In genomic region chr3:30751610-30752299, GRCh38 we compare ENCODE assay signal across 9 cellular contexts.
DNase-seq lines count a peak whose midpoint lies in the region; ATAC-seq and TF ChIP-seq lines count a peak whose summit lies in the region.
"Had no signal": no experiment of that assay in that cellular context is flagged by ENCODE, and none has a peak within 500 bp of the region (broad histone marks: within the 10 kb centered on the region; RNA-seq: fewer than 3 reads in every experiment).

No MANE protein-coding gene starts in this region.

- POLR2A ChIA-PET in BJ (lab: Charles Lee): no interaction called here

- TF ChIP-seq CTCF in BJ (IDR thresholded peaks at IDR 0.05; ENCODE audit: insufficient read depth, low read depth, low read length) (peak; percentile 49), foreskin fibroblast (IDR thresholded peaks at IDR 0.05; ENCODE audit: low read depth, low read length) (peak; percentile 42)

- peak; percentile 45 for ATAC-seq in GM19397 (IDR thresholded peaks at IDR 0.05; ENCODE audit: unreplicated experiment)
- no peak for ATAC-seq in HG03025 (IDR thresholded peaks at IDR 0.05; ENCODE audit: low FRiP score, unreplicated experiment)

- CTCF ChIA-PET in BJ (lab: Yijun Ruan, JAX): interaction anchor here (0.6 to 3.7 kb wide), 11 partner anchors 9 to 741 kb away, joined by 3 to 29 read pairs (median 5); no protein-coding TSS in a partner anchor

- DNase-seq in BJ (ENCODE audit: low read depth) (no peak), MV-4-11 (lab: John Stamatoyannopoulos, UW) (peak; percentile 45), activated T-cell treated with anti-CD3 and anti-CD28 coated beads for 1 hour (ENCODE audit: low read depth) (peak; percentile 48), foreskin fibroblast (peak; percentile 31 to 73), NCI-H1105 (lab: John Stamatoyannopoulos, UW) (no peak)
- DNase-seq in stimulated activated CD4-positive, alpha-beta T cell treated with anti-CD3 and anti-CD28 coated beads, Interleukin-12 subunit alpha, Interleukin-12 subunit beta, amount 100 ng/mL, for 48 hours (ENCODE audit: low read depth in 2 of 3, low spot score in 1 of 3): peak; percentile 27 to 50 (median 44)

- H3K36me3 ChIP-seq in BJ (ENCODE audit: control insufficient read depth, insufficient read depth, low read length): no peaks in the 10 kb centered on the region
- H3K36me3 ChIP-seq: neutrophil had no signal

- H3K27me3 ChIP-seq in BJ (ENCODE audit: control insufficient read depth, insufficient read depth, low read length): no peaks in the 10 kb centered on the region
- H3K27me3 ChIP-seq: neutrophil had no signal

- H3K4me3 ChIP-seq in BJ (ENCODE audit: low read depth, low read length) (no peak overlapping the region), foreskin fibroblast (ENCODE audit: low read depth in 1 of 2, low read length in 2 of 2) (no peak overlapping the region)

Comparison
In these comparisons a context has a peak if more than half of its experiments do, and no peak if none do; other contexts are left out.
1. DNase-seq: peak in MV-4-11 (single experiment), activated T-cell treated with anti-CD3 and anti-CD28 coated beads for 1 hour (single experiment), foreskin fibroblast (2 of 2) and stimulated activated CD4-positive, alpha-beta T cell treated with anti-CD3 and anti-CD28 coated beads, Interleukin-12 subunit alpha, Interleukin-12 subunit beta, amount 100 ng/mL, for 48 hours (3 of 3); none in BJ (single experiment) and NCI-H1105 (single experiment).